In the genomic region with DNA sequence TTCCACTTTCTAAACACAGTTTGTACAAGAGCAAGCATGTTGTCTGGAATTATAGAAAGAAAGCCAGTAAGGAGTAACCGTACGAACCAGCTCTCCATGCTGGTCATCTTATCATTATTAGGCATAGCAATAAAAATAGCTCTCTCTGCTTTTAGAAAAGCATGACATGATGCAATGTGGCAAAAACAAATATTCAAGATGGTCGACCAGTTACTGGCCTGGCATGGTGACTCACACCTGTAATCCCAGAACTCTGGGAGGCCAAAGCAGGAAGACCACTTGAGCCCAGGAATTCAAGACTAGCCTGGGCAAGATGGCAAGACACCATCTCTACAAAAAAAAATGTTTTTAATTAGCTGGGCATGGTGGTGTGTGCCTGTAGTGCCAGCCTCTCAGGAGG, we compare ENCODE assay signal across 10 cellular contexts.
DNase-seq lines count a peak whose midpoint lies in the region; ATAC-seq and TF ChIP-seq lines count a peak whose summit lies in the region.
"Had no signal": no experiment of that assay in that cellular context is flagged by ENCODE, and none has a peak within 500 bp of the region (broad histone marks: within the 10 kb centered on the region; RNA-seq: fewer than 3 reads in every experiment).

No MANE protein-coding gene starts in this region.

- H3K27ac ChIP-seq in RWPE1, result peak overlapping the region; percentile 71
- H3K27ac ChIP-seq: neural progenitor cell had no signal

- H3K4me3 ChIP-seq in fibroblast of mammary gland (ENCODE audit: control insufficient read depth, low read depth, low read length) (no peak overlapping the region), skeletal muscle cell (ENCODE audit: low read depth, low read length) (no peak overlapping the region)
- H3K4me3 ChIP-seq: neural progenitor cell had no signal

- CTCF ChIA-PET in RWPE1 (lab: Yijun Ruan, JAX), result interaction anchor here (0.6 kb wide), 1 partner anchor 133 kb away, joined by 4 read pairs; no protein-coding TSS in a partner anchor

- no peak for ATAC-seq in HG02759 (IDR thresholded peaks at IDR 0.05; ENCODE audit: unreplicated experiment)

- POLR2A ChIA-PET in RWPE1 (lab: Yijun Ruan, JAX; ENCODE audit: low non-redundant PET), result no interaction called here

- DNase-seq in GM03348 (ENCODE audit: low spot score) (peak; percentile 20), RWPE1 (ENCODE audit: low spot score) (no peak), fibroblast of mammary gland (ENCODE audit: low read depth) (peak; percentile 68), skeletal muscle cell (ENCODE audit: low read depth) (peak; percentile 29), NCI-H1092 (lab: John Stamatoyannopoulos, UW) (no peak), GF-D8 (lab: John Stamatoyannopoulos, UW) (no peak)
- no peak for DNase-seq in activated CD4-positive, alpha-beta T cell treated with anti-CD3 and anti-CD28 coated beads, Interleukin-2, amount 50 U/mL, for 48 hours
- DNase-seq: DMS79 treated with DMSO at 0.1 percent for 48 hours had no signal

- TF ChIP-seq CTCF in RWPE1 (conservative IDR thresholded peaks at IDR 0.05; ENCODE audit: low read depth) (no peak), fibroblast of mammary gland (conservative IDR thresholded peaks at IDR 0.05; ENCODE audit: control insufficient read depth, insufficient read depth, low read depth, low read length) (no peak)

Comparison
In these comparisons a context has a peak if more than half of its experiments do, and no peak if none do; other contexts are left out.
1. DNase-seq: peak in GM03348 (single experiment), fibroblast of mammary gland (single experiment) and skeletal muscle cell (single experiment); none in RWPE1 (single experiment), NCI-H1092 (single experiment), GF-D8 (single experiment) and activated CD4-positive, alpha-beta T cell treated with anti-CD3 and anti-CD28 coated beads, Interleukin-2, amount 50 U/mL, for 48 hours (0 of 2).